In genomic region chr13:95870421-95870820, GRCh38 we compare ENCODE assay signal across 28 cellular contexts.
"Had no signal": no experiment of that assay in that cellular context is flagged by ENCODE, and none has a peak within 500 bp of the region (broad histone marks: within the 10 kb centered on the region; RNA-seq: fewer than 3 reads in every experiment).

No MANE protein-coding gene starts in this region.

- FAIRE-seq: endometrium, endothelial cell of umbilical vein, frontal cortex had no signal

- DNase-seq: activated CD4-positive, alpha-beta memory T cell treated with anti-CD3 and anti-CD28 coated beads, Interleukin-2, amount 10 ng/mL, durations not matched to agents 7 days and 5 days; activated CD4-positive, alpha-beta T cell treated with anti-CD3 and anti-CD28 coated beads for 1 hour; activated CD4-positive, alpha-beta T cell treated with anti-CD3 and anti-CD28 coated beads for 4 hours; activated CD4-positive, alpha-beta T cell treated with anti-CD3 and anti-CD28 coated beads, Interleukin-2, amount 10 ng/mL, durations not matched to agents 7 days and 5 days; activated CD4-positive, alpha-beta T cell treated with anti-CD3 and anti-CD28 coated beads, Interleukin-2, amount 50 U/mL, for 4 hours; activated CD8-positive, alpha-beta memory T cell treated with anti-CD3 and anti-CD28 coated beads, Interleukin-2, amount 50 U/mL, for 48 hours; activated effector memory CD4-positive, alpha-beta T cell treated with anti-CD3 and anti-CD28 coated beads, Interleukin-2, amount 50 U/mL, for 16 hours; activated naive CD4-positive, alpha-beta T cell treated with anti-CD3 and anti-CD28 coated beads for 36 hours; activated naive CD8-positive, alpha-beta T cell treated with anti-CD3 and anti-CD28 coated beads for 36 hours; activated naive CD8-positive, alpha-beta T cell treated with anti-CD3 and anti-CD28 coated beads, Interleukin-2, amount 50 U/mL, for 24 hours; activated T-cell treated with anti-CD3 and anti-CD28 coated beads for 4 hours; activated T-cell treated with anti-CD3 and anti-CD28 coated beads, Interleukin-2, amount 50 U/mL, for 4 hours; adrenal gland; amygdala; aorta; body of pancreas; central memory CD4-positive, alpha-beta T cell; cerebellar nuclear complex; colonic mucosa; effector CD8-positive, alpha-beta T cell; foreskin fibroblast; head of caudate nucleus; T-helper 2 cell had no signal

- H3K9me3 ChIP-seq: adrenal gland, body of pancreas, colonic mucosa had no signal

- H3K27me3 ChIP-seq: adrenal gland, body of pancreas, cardiac muscle cell, colonic mucosa had no signal

- H3K4me1 ChIP-seq: adrenal gland, body of pancreas, colonic mucosa had no signal

- H3K27ac ChIP-seq: adrenal gland, body of pancreas, cardiac muscle cell, colonic mucosa, epithelial cell of prostate had no signal

- H3K36me3 ChIP-seq: adrenal gland, cardiac muscle cell, colonic mucosa had no signal

- H3K4me3 ChIP-seq: adrenal gland, body of pancreas, cardiac muscle cell, colonic mucosa had no signal
